1 cellular context compared by ENCODE assay signal in the genomic region with DNA sequence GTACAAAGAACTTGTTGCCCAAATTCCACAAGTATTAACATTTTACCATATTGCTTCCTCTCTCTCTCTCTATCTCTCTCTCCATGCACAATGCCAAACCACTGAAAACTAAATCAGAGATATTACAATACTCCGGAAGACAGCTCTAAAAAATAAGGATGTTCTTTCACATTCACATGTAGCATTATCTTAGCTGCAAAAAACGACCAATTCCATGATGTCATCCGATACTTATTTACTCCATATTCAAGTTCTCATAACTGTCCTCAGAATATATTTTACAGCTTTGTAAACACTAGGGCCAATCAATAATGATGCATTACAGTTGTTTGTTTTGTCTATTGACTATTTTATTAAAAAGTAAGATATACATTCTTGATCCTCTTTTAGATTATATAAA.
TF ChIP-seq lines count a peak whose summit lies in the region.

No MANE protein-coding gene starts in this region.

TF ChIP-seq in HepG2, 621 proteins besides CTCF, POLR2A, EP300 and RAD21:
- TF ChIP-seq, protein P1, sequence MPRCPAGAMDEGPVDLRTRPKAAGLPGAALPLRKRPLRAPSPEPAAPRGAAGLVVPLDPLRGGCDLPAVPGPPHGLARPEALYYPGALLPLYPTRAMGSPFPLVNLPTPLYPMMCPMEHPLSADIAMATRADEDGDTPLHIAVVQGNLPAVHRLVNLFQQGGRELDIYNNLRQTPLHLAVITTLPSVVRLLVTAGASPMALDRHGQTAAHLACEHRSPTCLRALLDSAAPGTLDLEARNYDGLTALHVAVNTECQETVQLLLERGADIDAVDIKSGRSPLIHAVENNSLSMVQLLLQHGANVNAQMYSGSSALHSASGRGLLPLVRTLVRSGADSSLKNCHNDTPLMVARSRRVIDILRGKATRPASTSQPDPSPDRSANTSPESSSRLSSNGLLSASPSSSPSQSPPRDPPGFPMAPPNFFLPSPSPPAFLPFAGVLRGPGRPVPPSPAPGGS (CRISPR knock-in tag; IDR thresholded peaks at IDR 0.05) = no peak
- TF ChIP-seq ATF7 (IDR thresholded peaks at IDR 0.05) (peak; percentile 79), ATF7 (CRISPR knock-in tag; IDR thresholded peaks at IDR 0.05) (no peak), EED (CRISPR knock-in tag; IDR thresholded peaks at IDR 0.05) (no peak)
